In the genomic region with DNA sequence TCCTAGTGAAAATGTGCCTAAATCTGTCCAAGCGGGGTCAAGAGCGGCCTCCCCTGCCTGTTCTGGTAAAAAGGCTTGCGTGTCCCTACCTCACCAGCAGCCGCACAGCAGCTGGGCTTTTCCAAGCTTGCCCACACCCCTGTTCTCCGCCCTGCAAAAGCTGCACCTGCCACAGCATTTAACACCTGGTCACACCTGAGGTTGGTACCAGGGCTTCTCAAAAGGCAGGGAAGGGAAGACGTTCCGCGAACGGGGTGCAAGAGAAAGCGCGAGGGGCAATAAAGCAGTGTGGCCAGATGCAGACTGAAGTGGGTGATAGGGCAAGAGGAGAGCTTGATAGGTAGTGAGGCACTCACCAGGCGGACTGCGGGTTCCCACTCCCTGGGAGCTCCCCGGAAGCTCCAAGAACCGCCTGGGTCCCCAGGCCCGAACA, we compare ENCODE assay signal across 8 cellular contexts. TPM values are rescaled to one million over a fixed set of nuclear protein-coding genes. Genes with fewer than 3 reads are reported as not detected.
DNase-seq lines count a peak whose midpoint lies in the region; ATAC-seq and TF ChIP-seq lines count a peak whose summit lies in the region.

No MANE protein-coding gene starts in this region.

- H3K9me3 ChIP-seq in vagina, result no peaks in the 10 kb centered on the region

- peak overlapping the region; percentile 94 to 97 for H3K4me3 Mint-ChIP-seq in effector memory CD8-positive, alpha-beta T cell
- H3K4me3 Mint-ChIP-seq in memory B cell, result peak overlapping the region; percentile 98

- no peaks in the 10 kb centered on the region for H3K27me3 Mint-ChIP-seq in effector memory CD8-positive, alpha-beta T cell
- H3K27me3 Mint-ChIP-seq in memory B cell, result no peaks in the 10 kb centered on the region

- peak overlapping the region; percentile 90 to 92 for H3K27ac Mint-ChIP-seq in effector memory CD8-positive, alpha-beta T cell
- peak overlapping the region; percentile 80 for H3K27ac Mint-ChIP-seq in memory B cell

- no peak for TF ChIP-seq CTCF in vagina (IDR thresholded peaks at IDR 0.05)

- peak; percentile 51 for ATAC-seq in GM21717 (IDR thresholded peaks at IDR 0.05; ENCODE audit: unreplicated experiment)
- ATAC-seq in effector memory CD8-positive, alpha-beta T cell (replicated peaks), result peak; percentile 57
- ATAC-seq in memory B cell (ENCODE audit: low read depth), result peak; percentile 52

- no peak for TF ChIP-seq POLR2A in vagina (IDR thresholded peaks at IDR 0.05)

- peak; percentile 1 for DNase-seq in NCI-H1436 (lab: John Stamatoyannopoulos, UW)
- no peak for DNase-seq in NCI-H1436 treated with DMSO at 0.1 percent for 48 hours (lab: John Stamatoyannopoulos, UW)
- peak; percentile 58 for DNase-seq in HuH-7 (ENCODE audit: low spot score)
- peak; percentile 10 for DNase-seq in SK-MEL-5 (ENCODE audit: low read depth, low spot score)
- DNase-seq in effector memory CD8-positive, alpha-beta T cell, result peak in 1 of 3 experiments; percentile 23
- no peak for DNase-seq in memory B cell (ENCODE audit: low spot score in 2 of 2)
- no peak for DNase-seq in vagina (ENCODE audit: extremely low spot score in 2 of 2)

- H3K4me1 ChIP-seq in vagina, result peaks cover 25% of the 10 kb centered on the region

- intact Hi-C loops in vagina (cut with DNase I), result no loop called here

- peaks cover 32% of the 10 kb centered on the region in 2 donors for H3K4me1 Mint-ChIP-seq in effector memory CD8-positive, alpha-beta T cell (ENCODE audit: low read depth in 2 of 2)
- H3K4me1 Mint-ChIP-seq in memory B cell, result peaks cover 25% of the 10 kb centered on the region

- H3K27me3 ChIP-seq in vagina, result no peaks in the 10 kb centered on the region

- in situ Hi-C loops in SK-MEL-5 (cut with HindIII; ENCODE audit: low pct_unique_long_range_greater_than_20kb, low sequenced_read_pairs), result no loop called here

- peaks cover 7% of the 10 kb centered on the region for H3K36me3 Mint-ChIP-seq in effector memory CD8-positive, alpha-beta T cell (ENCODE audit: insufficient read depth)
- peaks cover 8% of the 10 kb centered on the region for H3K36me3 Mint-ChIP-seq in memory B cell

- H3K9me3 Mint-ChIP-seq in effector memory CD8-positive, alpha-beta T cell, result no peaks in the 10 kb centered on the region
- no peaks in the 10 kb centered on the region for H3K9me3 Mint-ChIP-seq in memory B cell

- H3K27ac ChIP-seq in vagina, result peak overlapping the region; percentile 84

- peak overlapping the region; percentile 58 to 97 for H3K4me3 ChIP-seq in vagina

- peaks cover 0 to 7% of the 10 kb centered on the region in 2 donors for H3K36me3 ChIP-seq in vagina

RNA-seq across cellular contexts. Expression of gene TMEM182, which starts 25.6 kb away (rescaled TPM):
- 3.3 and 3.9 TPM in 2 replicates for total RNA-seq in SK-MEL-5 (2014; rRNA removed; shearing (Covaris generic))
- polyA plus RNA-seq in SK-MEL-5 (2015; cell fraction: cytosol; rRNA removed), result 4.7 and 6.2 TPM in 2 replicates
- 2.2 and 3.4 TPM in 2 replicates for polyA plus RNA-seq in SK-MEL-5 (2015; cell fraction: nucleus; rRNA removed)
- total RNA-seq in vagina, result 2.2 TPM

Comparison
In these comparisons a context has a peak if more than half of its experiments do, and no peak if none do; other contexts are left out.
1. DNase-seq: peak in NCI-H1436 (single experiment), HuH-7 (single experiment) and SK-MEL-5 (single experiment); none in NCI-H1436 treated with DMSO at 0.1 percent for 48 hours (single experiment), memory B cell (0 of 2) and vagina (0 of 2).
2. Peak in every context shown above with its lines, with median percentiles within 50 percentile points of each other: ATAC-seq.